In the genomic region with DNA sequence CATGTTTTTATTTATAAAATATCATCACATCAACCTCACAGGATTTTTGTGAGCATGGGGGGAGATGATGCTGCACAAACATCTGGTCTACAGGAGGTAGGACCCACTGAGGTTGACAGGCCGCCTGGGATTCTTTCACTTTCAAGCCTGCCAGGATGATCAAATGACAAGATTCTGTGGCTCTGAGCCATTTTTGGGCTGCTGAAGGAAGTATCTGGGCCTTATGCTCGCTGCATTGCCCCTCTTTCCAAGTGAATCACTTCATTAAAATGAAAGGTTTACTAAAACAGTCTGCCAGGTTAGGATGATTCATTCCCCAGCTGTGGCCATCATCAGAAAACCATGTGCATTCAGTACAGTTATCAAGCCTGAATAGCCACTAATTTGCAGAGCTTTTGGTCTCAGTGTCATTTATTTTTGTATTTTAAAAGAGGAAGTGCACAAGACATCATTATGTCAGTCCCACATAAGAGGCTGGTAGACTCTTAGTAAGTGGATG, we compare ENCODE assay signal across 8 cellular contexts. TPM values are rescaled to one million over a fixed set of nuclear protein-coding genes. Genes with fewer than 3 reads are reported as not detected.
DNase-seq lines count a peak whose midpoint lies in the region; ATAC-seq and TF ChIP-seq lines count a peak whose summit lies in the region.

No MANE protein-coding gene starts in this region.

- peak overlapping the region; percentile 84; the same call in 1 of the 3 replicates for H2BK15ac ChIP-seq in IMR-90 (ENCODE audit: low read depth, low read length)

- H3K4me1 ChIP-seq in IMR-90 (ENCODE audit: control insufficient read depth, insufficient read depth, low read length) (peaks cover 15% of the 10 kb centered on the region), muscle layer of duodenum (ENCODE audit: control insufficient read depth in 1 of 2, insufficient read depth in 2 of 2, low read length in 2 of 2) (peaks cover 0 to 29% of the 10 kb centered on the region in 2 donors), tibial artery (peaks cover 0 to 22% (median 10%) of the 10 kb centered on the region in 4 donors)

- no TSS peak for BruUV-seq in IMR-90 (replicated peaks; lab: Mats Ljungman, UMichigan)

- peaks cover 33 to 73% of the 10 kb centered on the region in 2 experiments for H3K79me1 ChIP-seq in IMR-90 (ENCODE audit: low read depth in 1 of 2, low read length in 2 of 2)

- peaks cover 4% of the 10 kb centered on the region; the same call in 1 of the 2 replicates for H3K36me3 ChIP-seq in BJ (ENCODE audit: control insufficient read depth, insufficient read depth, low read length)
- H3K36me3 ChIP-seq in IMR-90 (ENCODE audit: control insufficient read depth, insufficient read depth, low read length) = peaks cover 14% of the 10 kb centered on the region
- H3K36me3 ChIP-seq in muscle layer of duodenum (ENCODE audit: control insufficient read depth in 1 of 2, insufficient read depth in 2 of 2, low read length in 2 of 2) = no peaks in the 10 kb centered on the region
- H3K36me3 ChIP-seq in tibial artery = no peaks in the 10 kb centered on the region

- peaks cover 12% of the 10 kb centered on the region for H3K9me1 ChIP-seq in IMR-90 (ENCODE audit: insufficient read depth, low read length)

- H3K14ac ChIP-seq in IMR-90 (replicated peaks; ENCODE audit: low read depth, low read length) = no peak overlapping the region; the same call in 1 of the 2 replicates

- WGBS in IMR-90 (ENCODE audit: extremely low coverage in 2 of 2, insufficient read length in 1 of 2), 2 experiments = no CpG with 5 or more reads among the region's 2 CpGs

- peak overlapping the region; percentile 61; the same call in 1 of the 2 replicates for H3K18ac ChIP-seq in IMR-90 (ENCODE audit: low read depth, low read length)

- intact Hi-C loops in IMR-90 (cut with micrococcal nuclease) = loop anchor here (2.0 kb wide), 1 partner anchor 14 kb away; no protein-coding TSS in a partner anchor
- intact Hi-C loops in tibial artery (cut with DNase I; ENCODE audit: low total_unique reads) = no loop called here

- POLR2A ChIA-PET in BJ (lab: Charles Lee) (no interaction called here), IMR-90 (lab: Charles Lee; ENCODE audit: unreplicated experiment) (no interaction called here)

- H3K4me3 Mint-ChIP-seq in brain = no peak overlapping the region

- in situ Hi-C loops in IMR-90 (cut with MboI; ENCODE audit: low sequenced_read_pairs) = no loop called here

- H3K4me1 Mint-ChIP-seq in brain = peaks cover 43% of the 10 kb centered on the region

- H3K56ac ChIP-seq in IMR-90 (ENCODE audit: extremely low read depth, insufficient read depth, low read length) = no peak overlapping the region

- no peak overlapping the region for H3K4me3 ChIP-seq in BJ (ENCODE audit: low read depth, low read length)
- H3K4me3 ChIP-seq in IMR-90 (ENCODE audit: insufficient read depth, low read depth, low read length) = no peak overlapping the region
- H3K4me3 ChIP-seq in muscle layer of duodenum (ENCODE audit: low read depth in 1 of 2, low read length in 2 of 2) = no peak overlapping the region
- H3K4me3 ChIP-seq in tibial artery = no peak overlapping the region

- H2AK9ac ChIP-seq in IMR-90 (replicated peaks; ENCODE audit: low read depth, low read length, poor library complexity) = no peak overlapping the region

- peak overlapping the region; percentile 21 for H3K4me2 ChIP-seq in IMR-90 (ENCODE audit: low read depth, low read length)

- H4K20me1 ChIP-seq in IMR-90 (ENCODE audit: insufficient read depth, low read length) = peaks cover 5% of the 10 kb centered on the region; the same call in 1 of the 2 replicates

- dilution Hi-C loops in IMR-90 (cut with HindIII; ENCODE audit: low sequenced_read_pairs, unreplicated experiment) = no loop called here

- peaks cover 23% of the 10 kb centered on the region for H3K36me3 Mint-ChIP-seq in brain

- no peak overlapping the region; the same call in 1 of the 2 replicates for H2BK20ac ChIP-seq in IMR-90 (ENCODE audit: low read depth, low read length)

- no peak for TF ChIP-seq POLR2A in IMR-90 (IDR thresholded peaks at IDR 0.05; ENCODE audit: low read depth, low read length)

- H4K8ac ChIP-seq in IMR-90 (ENCODE audit: low read depth in 2 of 2, low read length in 2 of 2) = peak overlapping the region in 1 of 2 experiments; percentile 80; a peak in 3 of 4 replicates

- no peaks in the 10 kb centered on the region for H3K27me3 ChIP-seq in BJ (ENCODE audit: control insufficient read depth, insufficient read depth, low read length)
- no peaks in the 10 kb centered on the region for H3K27me3 ChIP-seq in IMR-90 (ENCODE audit: control insufficient read depth, insufficient read depth, low read length)
- H3K27me3 ChIP-seq in muscle layer of duodenum (ENCODE audit: low read depth, low read length) = no peaks in the 10 kb centered on the region
- H3K27me3 ChIP-seq in tibial artery = no peaks in the 10 kb centered on the region

- H2AK5ac ChIP-seq in IMR-90 (ENCODE audit: low read depth, low read length) = no peak overlapping the region

- peak overlapping the region; percentile 87; the same call in 1 of the 2 replicates for H3K4ac ChIP-seq in IMR-90 (ENCODE audit: low read depth, low read length)

- TF ChIP-seq CTCF in BJ (IDR thresholded peaks at IDR 0.05; ENCODE audit: insufficient read depth, low read depth, low read length) = no peak
- no peak for TF ChIP-seq CTCF in IMR-90 (conservative IDR thresholded peaks at IDR 0.05; ENCODE audit: low read depth, low read length)
- no peak for TF ChIP-seq CTCF in brain (conservative IDR thresholded peaks at IDR 0.05)
- no peak for TF ChIP-seq CTCF in tibial artery (IDR thresholded peaks at IDR 0.05)

- H4K5ac ChIP-seq in IMR-90 (ENCODE audit: low read depth, low read length) = no peak overlapping the region

- peak overlapping the region; percentile 98 for H2BK5ac ChIP-seq in IMR-90 (ENCODE audit: low read depth, low read length, poor library complexity, severe bottlenecking)

- ATAC-seq in GM21367 (IDR thresholded peaks at IDR 0.05; ENCODE audit: unreplicated experiment) (peak; percentile 60), IMR-90 (ENCODE audit: low read depth) (peak; percentile 82)

- peak overlapping the region; percentile 86; the same call in 1 of the 2 replicates for H4K91ac ChIP-seq in IMR-90 (ENCODE audit: insufficient read depth, low read depth, low read length)

- H3K9me3 Mint-ChIP-seq in brain = peaks cover 0 to 7% (median 3%) of the 10 kb centered on the region in 5 experiments

- no peak overlapping the region for H3K9ac ChIP-seq in IMR-90 (ENCODE audit: low read depth, low read length)

- H3K23ac ChIP-seq in IMR-90 (ENCODE audit: low read depth, low read length) = peak overlapping the region; percentile 80; the same call in 1 of the 2 replicates

- peak; percentile 90 for DNase-seq in BJ (ENCODE audit: low read depth)
- peak; percentile 99 for DNase-seq in IMR-90
- no peak for DNase-seq in tibial artery
- no peak for DNase-seq in NCI-H1417 treated with DMSO at 0.1 percent for 48 hours (lab: John Stamatoyannopoulos, UW)
- DNase-seq in HuH-7.5 (ENCODE audit: low spot score) = no peak

- peak overlapping the region; percentile 1; the same call in 1 of the 2 replicates for H3K27ac ChIP-seq in IMR-90 (ENCODE audit: insufficient read depth, low read length)
- peak overlapping the region; percentile 36 for H3K27ac ChIP-seq in muscle layer of duodenum (ENCODE audit: low read length)
- H3K27ac ChIP-seq in tibial artery = no peak overlapping the region

- peak overlapping the region; percentile 82 for H2BK120ac ChIP-seq in IMR-90 (ENCODE audit: low read depth, low read length)

- CTCF ChIA-PET in BJ (lab: Yijun Ruan, JAX) (interaction anchor here (0.9 to 1.6 kb wide), 4 partner anchors 12 to 39 kb away, joined by 3 to 5 read pairs (median 4); no protein-coding TSS in a partner anchor), IMR-90 (lab: Yijun Ruan, JAX) (no interaction called here)

- peak overlapping the region in 4 of 5 experiments; percentile 12 to 84 (median 72) for H3K27ac Mint-ChIP-seq in brain

- H3K9me3 ChIP-seq in IMR-90 (ENCODE audit: control insufficient read depth, insufficient read depth, low read length) = no peaks in the 10 kb centered on the region
- H3K9me3 ChIP-seq in muscle layer of duodenum (ENCODE audit: control insufficient read depth in 1 of 2, low read length in 2 of 2) = no peaks in the 10 kb centered on the region
- H3K9me3 ChIP-seq in tibial artery = no peaks in the 10 kb centered on the region

- peaks cover 2% of the 10 kb centered on the region for H3K27me3 Mint-ChIP-seq in brain

- no peak overlapping the region for H2AFZ ChIP-seq in IMR-90 (replicated peaks; ENCODE audit: low read length, poor library complexity)

- TF ChIP-seq RAD21 in IMR-90 (IDR thresholded peaks at IDR 0.05; ENCODE audit: low read length) = no peak

TF ChIP-seq in IMR-90, 13 proteins besides CTCF, POLR2A, EP300 and RAD21 (continues in another document):
- TF ChIP-seq MAFK (IDR thresholded peaks at IDR 0.05; ENCODE audit: low read depth, low read length) (peak; percentile 12; the same call in 1 of the 2 replicates), NFE2L2 (IDR thresholded peaks at IDR 0.05; ENCODE audit: low read depth, low read length) (no peak), RFX5 (IDR thresholded peaks at IDR 0.05; ENCODE audit: low read depth, low read length) (no peak), MXI1 (IDR thresholded peaks at IDR 0.05; ENCODE audit: borderline replicate concordance, low read depth, low read length) (peak; percentile 65; the same call in 1 of the 2 replicates), RCOR1 (IDR thresholded peaks at IDR 0.05; ENCODE audit: insufficient replicate concordance, low read length) (peak; percentile 50), ELK1 (IDR thresholded peaks at IDR 0.05; ENCODE audit: borderline replicate concordance, low read depth, low read length) (no peak), SMC3 (IDR thresholded peaks at IDR 0.05; ENCODE audit: low read depth, low read length) (no peak), MAZ (IDR thresholded peaks at IDR 0.05; ENCODE audit: borderline replicate concordance, low read depth, low read length) (peak; percentile 42; the same call in 1 of the 2 replicates), FOS (IDR thresholded peaks at IDR 0.05; ENCODE audit: low read depth, low read length) (peak; percentile 94)

RNA-seq across cellular contexts. Expression of gene STARD13, which starts 34.4 kb away (rescaled TPM):
- 18.0 and 21.2 TPM in 2 replicates for polyA plus RNA-seq in BJ (2011; rRNA removed)
- polyA minus RNA-seq in BJ (2011; rRNA and poly(A)+ RNA removed) = 77.1 and 91.6 TPM in 2 replicates
- total RNA-seq in IMR-90 (2012; rRNA removed) = 46.6 and 46.9 TPM in 2 replicates
- 23.6 and 27.0 TPM in 2 replicates for polyA plus RNA-seq in IMR-90 (2012; rRNA removed)
- 11.8 and 14.7 TPM in 2 replicates for polyA plus RNA-seq in IMR-90 (2012; cell fraction: cytosol; rRNA removed)
- 43.0 and 67.3 TPM in 2 replicates for polyA plus RNA-seq in IMR-90 (2012; cell fraction: nucleus; rRNA removed; ENCODE audit: low replicate concordance)
- polyA plus RNA-seq in brain (ENCODE audit: insufficient read depth, low read depth, low replicate concordance) = 3.2 TPM

Comparison
In these comparisons a context has a peak if more than half of its experiments do, and no peak if none do; other contexts are left out.
1. DNase-seq: peak in BJ (single experiment) and IMR-90 (single experiment); none in tibial artery (0 of 2), NCI-H1417 treated with DMSO at 0.1 percent for 48 hours (single experiment) and HuH-7.5 (single experiment).
2. H3K27ac ChIP-seq: peak in IMR-90 (single experiment) and muscle layer of duodenum (single experiment); none in tibial artery (0 of 2).